In genomic region chr4:125762537-125762936, GRCh38 we compare ENCODE assay signal across 19 cellular contexts.
DNase-seq lines count a peak whose midpoint lies in the region; ATAC-seq and TF ChIP-seq lines count a peak whose summit lies in the region.
"Had no signal": no experiment of that assay in that cellular context is flagged by ENCODE, and none has a peak within 500 bp of the region (broad histone marks: within the 10 kb centered on the region; RNA-seq: fewer than 3 reads in every experiment).

No MANE protein-coding gene starts in this region.

- CTCF ChIA-PET in BJ (lab: Yijun Ruan, JAX): no interaction called here

- 0 out of 2 replicates have a peak, but pooled peaks have one; percentile 23 for TF ChIP-seq CTCF in BJ (IDR thresholded peaks at IDR 0.05; ENCODE audit: insufficient read depth, low read depth, low read length)
- peak; percentile 40 for TF ChIP-seq CTCF in astrocyte of the spinal cord (IDR thresholded peaks at IDR 0.05; ENCODE audit: low read depth, low read length)

- in situ Hi-C loops in astrocyte of the spinal cord (cut with HindIII; ENCODE audit: low sequenced_read_pairs): no loop called here

- no peak for ATAC-seq in GM21576 (IDR thresholded peaks at IDR 0.05; ENCODE audit: unreplicated experiment)
- ATAC-seq: activated CD8-positive, alpha-beta T cell treated with anti-CD3 and anti-CD28 coated beads for 36 hours; sciatic nerve had no signal

- H3K27me3 ChIP-seq in BJ (ENCODE audit: control insufficient read depth, insufficient read depth, low read length): no peaks in the 10 kb centered on the region
- H3K27me3 ChIP-seq: neutrophil, suprapubic skin had no signal

- no peaks in the 10 kb centered on the region for H3K36me3 ChIP-seq in BJ (ENCODE audit: control insufficient read depth, insufficient read depth, low read length)
- H3K36me3 ChIP-seq: neutrophil, suprapubic skin had no signal

- POLR2A ChIA-PET in BJ (lab: Charles Lee): no interaction called here

- H3K4me3 ChIP-seq in BJ (ENCODE audit: low read depth, low read length) (no peak overlapping the region), astrocyte of the spinal cord (ENCODE audit: low read depth, low read length) (no peak overlapping the region)
- H3K4me3 ChIP-seq: suprapubic skin had no signal

- DNase-seq in BJ (ENCODE audit: low read depth) (no peak), Kasumi-1 (lab: John Stamatoyannopoulos, UW) (peak; percentile 8 to 12), astrocyte of the spinal cord (ENCODE audit: low read depth, low spot score) (no peak), myocyte (ENCODE audit: low read depth) (peak; percentile 13), NOMO-1 treated with dmso at 0.1 percent for 144 hours (lab: John Stamatoyannopoulos, UW; ENCODE audit: unreplicated experiment) (no peak), DMS79 treated with DMSO at 0.1 percent for 48 hours (lab: John Stamatoyannopoulos, UW) (no peak), NCI-H2029 (lab: John Stamatoyannopoulos, UW) (no peak)
- DNase-seq: activated CD8-positive, alpha-beta T cell treated with anti-CD3 and anti-CD28 coated beads for 36 hours; CD4-positive, alpha-beta memory T cell; GDM1; glutamatergic neuron; Karpas-422; NCI-H1417 treated with DMSO at 0.1 percent for 48 hours; NCI-H226; stimulated activated CD4-positive, alpha-beta T cell treated with anti-CD3 and anti-CD28 coated beads, Interleukin-2, amount 100 ng/mL, for 24 hours had no signal

Comparison
In these comparisons a context has a peak if more than half of its experiments do, and no peak if none do; other contexts are left out.
1. DNase-seq: peak in Kasumi-1 (2 of 2) and myocyte (single experiment); none in BJ (single experiment), astrocyte of the spinal cord (single experiment), NOMO-1 treated with dmso at 0.1 percent for 144 hours (single experiment), DMS79 treated with DMSO at 0.1 percent for 48 hours (single experiment) and NCI-H2029 (single experiment).